In the genomic region with DNA sequence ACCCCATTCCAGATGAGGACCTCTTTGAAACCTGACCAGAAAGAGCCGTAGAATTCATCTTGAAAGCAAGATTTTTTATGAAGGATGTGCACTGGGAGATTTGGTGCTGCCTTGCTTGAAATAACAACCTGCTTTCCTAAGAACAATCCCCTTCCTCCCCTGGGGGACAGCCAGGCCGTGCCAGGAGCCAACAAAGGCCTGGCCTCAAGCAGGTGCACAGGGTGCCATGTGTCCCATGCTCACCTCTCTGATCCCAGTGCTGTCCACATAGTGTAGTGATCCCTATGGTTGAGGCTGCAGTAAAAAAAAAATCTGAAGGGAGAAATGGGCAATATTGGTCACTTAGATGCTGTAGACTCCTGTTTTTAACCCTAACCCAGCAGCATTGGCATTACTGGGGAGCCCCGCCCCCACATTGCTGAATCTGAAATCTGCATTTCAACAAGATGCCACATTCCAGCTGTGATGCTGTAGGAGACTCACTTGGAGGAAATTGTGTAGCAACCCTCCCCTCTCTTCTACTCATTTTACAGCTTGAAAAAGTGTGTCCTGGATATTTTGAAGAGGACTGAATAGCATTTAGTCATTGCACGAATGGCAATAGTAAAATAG, we compare ENCODE assay signal across 20 cellular contexts.
DNase-seq lines count a peak whose midpoint lies in the region; ATAC-seq and TF ChIP-seq lines count a peak whose summit lies in the region.
"Had no signal": no experiment of that assay in that cellular context is flagged by ENCODE, and none has a peak within 500 bp of the region (broad histone marks: within the 10 kb centered on the region; RNA-seq: fewer than 3 reads in every experiment).

No MANE protein-coding gene starts in this region.

- POLR2A ChIA-PET in activated CD4-positive, alpha-beta T cell treated with anti-CD3 and anti-CD28 coated beads for 36 hours (lab: Charles Lee), result no interaction called here

- H3K9me3 Mint-ChIP-seq in natural killer cell, result no peaks in the 10 kb centered on the region
- peaks cover 4% of the 10 kb centered on the region for H3K9me3 Mint-ChIP-seq in activated CD4-positive, alpha-beta T cell treated with anti-CD3 and anti-CD28 coated beads for 36 hours (ENCODE audit: low read depth)

- peaks cover 22% of the 10 kb centered on the region; the same call in 1 of the 2 replicates for H3K9me3 ChIP-seq in NT2/D1 (ENCODE audit: insufficient read depth, low read length)

- CTCF ChIA-PET in activated CD4-positive, alpha-beta T cell treated with anti-CD3 and anti-CD28 coated beads for 36 hours (lab: Charles Lee), result no interaction called here

- H3K9ac ChIP-seq in NT2/D1 (ENCODE audit: insufficient read length, low read depth), result no peak overlapping the region
- H3K9ac ChIP-seq: BLaER1 had no signal

- no peaks in the 10 kb centered on the region for H3K4me1 ChIP-seq in NT2/D1 (ENCODE audit: insufficient read depth, insufficient read length)
- H3K4me1 ChIP-seq: BLaER1 had no signal

- H3K36me3 Mint-ChIP-seq in natural killer cell, result no peaks in the 10 kb centered on the region
- H3K36me3 Mint-ChIP-seq in activated CD4-positive, alpha-beta T cell treated with anti-CD3 and anti-CD28 coated beads for 36 hours (ENCODE audit: low read depth), result peaks cover 13% of the 10 kb centered on the region

- peak overlapping the region; percentile 64 to 83 for H3K27ac Mint-ChIP-seq in natural killer cell
- H3K27ac Mint-ChIP-seq in activated CD4-positive, alpha-beta T cell treated with anti-CD3 and anti-CD28 coated beads for 36 hours, result no peak overlapping the region

- H3K4me3 ChIP-seq in H7 (ENCODE audit: insufficient read depth, low read depth, low read length) (no peak overlapping the region), NT2/D1 (ENCODE audit: insufficient read length, low read depth) (no peak overlapping the region)
- H3K4me3 ChIP-seq: BLaER1 had no signal

- no peak for TF ChIP-seq CTCF in natural killer cell (IDR thresholded peaks at IDR 0.05)

- peaks cover 63 to 71% of the 10 kb centered on the region in 2 donors for H3K4me1 Mint-ChIP-seq in natural killer cell
- H3K4me1 Mint-ChIP-seq in activated CD4-positive, alpha-beta T cell treated with anti-CD3 and anti-CD28 coated beads for 36 hours, result peaks cover 37% of the 10 kb centered on the region

- intact Hi-C loops in natural killer cell (cut with micrococcal nuclease), result no loop called here
- intact Hi-C loops in activated CD4-positive, alpha-beta T cell treated with anti-CD3 and anti-CD28 coated beads for 36 hours (cut with DNase I, micrococcal nuclease), result no loop called here

- no peaks in the 10 kb centered on the region for H3K27me3 Mint-ChIP-seq in natural killer cell (ENCODE audit: low read depth in 2 of 2)
- H3K27me3 Mint-ChIP-seq in activated CD4-positive, alpha-beta T cell treated with anti-CD3 and anti-CD28 coated beads for 36 hours, result no peaks in the 10 kb centered on the region
- H3K27me3 Mint-ChIP-seq: CD4-positive, alpha-beta memory T cell had no signal

- no peak for ATAC-seq in natural killer cell
- ATAC-seq in activated CD4-positive, alpha-beta T cell treated with anti-CD3 and anti-CD28 coated beads for 36 hours, result no peak
- no peak for ATAC-seq in HG03196 (IDR thresholded peaks at IDR 0.05; ENCODE audit: unreplicated experiment)
- ATAC-seq in HG02798 (IDR thresholded peaks at IDR 0.05; ENCODE audit: poor library complexity, unreplicated experiment), result no peak
- ATAC-seq: HepG2, Panc1 had no signal

- peak; percentile 74 for DNase-seq in H7
- peak; percentile 38 for DNase-seq in NT2/D1 (ENCODE audit: low read depth, low spot score)
- peak; percentile 35 for DNase-seq in iPS DF 19.7 (ENCODE audit: low read depth, low spot score)
- DNase-seq in natural killer cell, result no peak
- no peak for DNase-seq in activated CD4-positive, alpha-beta T cell treated with anti-CD3 and anti-CD28 coated beads for 36 hours
- no peak for DNase-seq in NCI-H446 (lab: John Stamatoyannopoulos, UW)
- DNase-seq: CD4-positive, alpha-beta memory T cell; DMS153; GDM1; KBM-7; NCI-H1105; NCI-H1694 treated with DMSO at 0.1 percent for 48 hours; NCI-H2227 treated with DMSO at 0.1 percent for 48 hours; NCI-H524; Right ventricle myocardium superior had no signal

- H3K27me3 ChIP-seq in H7 (ENCODE audit: control insufficient read depth, insufficient read depth, low read length) (no peaks in the 10 kb centered on the region), NT2/D1 (ENCODE audit: insufficient read depth, insufficient read length) (no peaks in the 10 kb centered on the region)
- H3K27me3 ChIP-seq: BLaER1 had no signal

- H3K4me3 Mint-ChIP-seq in natural killer cell, result no peak overlapping the region
- H3K4me3 Mint-ChIP-seq in activated CD4-positive, alpha-beta T cell treated with anti-CD3 and anti-CD28 coated beads for 36 hours, result no peak overlapping the region
- H3K4me3 Mint-ChIP-seq: CD4-positive, alpha-beta memory T cell had no signal

- H3K36me3 ChIP-seq in H7 (replicated peaks; ENCODE audit: control insufficient read depth, insufficient read depth, low read length) (no peaks in the 10 kb centered on the region), NT2/D1 (ENCODE audit: insufficient read depth, insufficient read length, low read length) (no peaks in the 10 kb centered on the region)

Comparison
In these comparisons a context has a peak if more than half of its experiments do, and no peak if none do; other contexts are left out.
1. DNase-seq: peak in H7 (single experiment), NT2/D1 (single experiment) and iPS DF 19.7 (single experiment); none in natural killer cell (single experiment), activated CD4-positive, alpha-beta T cell treated with anti-CD3 and anti-CD28 coated beads for 36 hours (single experiment) and NCI-H446 (0 of 2).